Comparison of ENCODE assay signal across 1 cellular context in genomic region chr2:127615511-127616166, GRCh38.
TF ChIP-seq lines count a peak whose summit lies in the region.

No MANE protein-coding gene starts in this region.

TF ChIP-seq in GM23338, 12 proteins besides CTCF, POLR2A, EP300 and RAD21 (continued from another document):
- TF ChIP-seq ZNF462 (CRISPR knock-in tag; IDR thresholded peaks at IDR 0.05) (no peak), ZNF114 (CRISPR knock-in tag; IDR thresholded peaks at IDR 0.05) (no peak), NANOG (IDR thresholded peaks at IDR 0.05; ENCODE audit: borderline replicate concordance) (no peak), POLR2AphosphoS5 (IDR thresholded peaks at IDR 0.05; ENCODE audit: low read depth) (no peak)
